In the genomic region with DNA sequence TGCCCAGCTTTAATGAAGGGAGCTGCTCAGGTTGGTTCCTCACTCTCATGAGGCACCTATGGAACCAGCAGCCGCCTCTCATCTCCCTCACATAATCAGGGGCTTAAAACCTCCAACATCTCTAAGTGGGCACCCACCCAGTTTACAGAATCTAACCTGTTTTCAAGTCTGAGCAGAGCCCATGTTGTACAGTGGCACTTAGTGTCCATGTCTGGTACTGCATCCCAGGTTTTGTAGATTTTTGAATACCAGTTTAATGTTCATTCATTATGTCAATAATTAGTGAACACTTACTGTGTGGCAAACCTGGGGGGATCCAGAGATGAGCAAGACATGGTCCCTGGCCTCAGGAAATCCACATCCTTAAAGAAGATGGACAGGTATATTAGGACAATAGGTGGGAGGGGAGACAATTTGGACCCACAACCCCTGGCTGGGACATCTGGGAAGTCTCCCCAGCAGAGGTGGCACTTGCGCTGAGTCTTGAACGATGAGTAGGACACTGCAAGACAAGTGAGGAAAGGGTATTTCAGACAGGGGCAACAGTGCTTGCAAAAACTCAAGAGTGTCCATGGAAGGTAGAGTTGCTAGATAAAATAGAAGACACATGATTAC, we compare ENCODE assay signal across 9 cellular contexts.
DNase-seq lines count a peak whose midpoint lies in the region; ATAC-seq, FAIRE-seq and TF ChIP-seq lines count a peak whose summit lies in the region.
"Had no signal": no experiment of that assay in that cellular context is flagged by ENCODE, and none has a peak within 500 bp of the region (broad histone marks: within the 10 kb centered on the region; RNA-seq: fewer than 3 reads in every experiment).

No MANE protein-coding gene starts in this region.

- H3K27ac ChIP-seq in OCI-LY7 (ENCODE audit: low read depth, low read length, poor library complexity, severe bottlenecking) (no peak overlapping the region), esophagus muscularis mucosa (replicated peaks in 1 of 4) (no peak overlapping the region)
- H3K27ac ChIP-seq: epithelial cell of prostate had no signal

- peaks cover 6% of the 10 kb centered on the region for H3K36me3 Mint-ChIP-seq in osteocyte (ENCODE audit: unreplicated experiment)

- no peaks in the 10 kb centered on the region for H3K79me2 ChIP-seq in OCI-LY7 (ENCODE audit: insufficient read depth, low read depth, low read length)

- H4K20me1 ChIP-seq in OCI-LY7 (ENCODE audit: insufficient read depth, low read length): no peaks in the 10 kb centered on the region

- H3K27me3 Mint-ChIP-seq in osteocyte (ENCODE audit: unreplicated experiment): no peaks in the 10 kb centered on the region

- H3K4me2 ChIP-seq in OCI-LY7 (ENCODE audit: low read length): no peak overlapping the region

- POLR2A ChIA-PET in OCI-LY7 (lab: Charles Lee): no interaction called here

- H3K9me2 ChIP-seq in OCI-LY7 (ENCODE audit: insufficient read depth, low read length): no peaks in the 10 kb centered on the region

- H3K9me3 ChIP-seq in OCI-LY7 (ENCODE audit: low read length) (no peaks in the 10 kb centered on the region), esophagus muscularis mucosa (no peaks in the 10 kb centered on the region)

- CTCF ChIA-PET in OCI-LY7 (lab: Charles Lee; ENCODE audit: unreplicated experiment): no interaction called here

- DNase-seq in AG20443 (ENCODE audit: low spot score) (peak; percentile 62), GM18507 (ENCODE audit: extremely low spot score, insufficient read length, low read depth) (no peak), OCI-LY7 (ENCODE audit: low spot score) (peak; percentile 47), esophagus muscularis mucosa (ENCODE audit: extremely low spot score) (no peak), osteocyte (ENCODE audit: extremely low spot score, unreplicated experiment) (no peak), NOMO-1 treated with dmso at 0.1 percent for 144 hours (lab: John Stamatoyannopoulos, UW; ENCODE audit: unreplicated experiment) (no peak)

- H3K4me3 Mint-ChIP-seq in osteocyte (ENCODE audit: unreplicated experiment): no peak overlapping the region

- FAIRE-seq in GM18507 (lab: Jason Lieb, UNC): peak; percentile 72

- H3K9me3 Mint-ChIP-seq in osteocyte (ENCODE audit: unreplicated experiment): no peaks in the 10 kb centered on the region

- no peaks in the 10 kb centered on the region for H3K4me1 ChIP-seq in OCI-LY7 (ENCODE audit: insufficient read depth, low read length, poor library complexity, severe bottlenecking)
- no peaks in the 10 kb centered on the region for H3K4me1 ChIP-seq in esophagus muscularis mucosa

- TF ChIP-seq POLR2A in esophagus muscularis mucosa (IDR thresholded peaks at IDR 0.05; ENCODE audit: low read depth): no peak

- H3K4me1 Mint-ChIP-seq in osteocyte (ENCODE audit: unreplicated experiment): peaks cover 22% of the 10 kb centered on the region

- 69% methylated on average over 3 of the region's 3 CpGs for WGBS in esophagus muscularis mucosa

- H3K36me3 ChIP-seq in OCI-LY7 (ENCODE audit: insufficient read depth, low read length): no peaks in the 10 kb centered on the region
- H3K36me3 ChIP-seq in esophagus muscularis mucosa: no peaks in the 10 kb centered on the region

- peak; percentile 87 for TF ChIP-seq CTCF in OCI-LY7 (conservative IDR thresholded peaks at IDR 0.05; ENCODE audit: low read length)
- TF ChIP-seq CTCF in esophagus muscularis mucosa (IDR thresholded peaks at IDR 0.05): peak; percentile 50 to 74 (median 61)
- TF ChIP-seq CTCF in osteocyte (IDR thresholded peaks at IDR 0.05): peak; percentile 86

- no peak overlapping the region for H2AFZ ChIP-seq in OCI-LY7 (ENCODE audit: low read length)

- BruUV-seq in OCI-LY7 (replicated peaks; lab: Mats Ljungman, UMichigan): no TSS peak

- no peak overlapping the region for H3K4me3 ChIP-seq in OCI-LY7 (ENCODE audit: low read depth, low read length, poor library complexity, severe bottlenecking)
- no peak overlapping the region for H3K4me3 ChIP-seq in esophagus muscularis mucosa

- ATAC-seq in HG02571 (IDR thresholded peaks at IDR 0.05; ENCODE audit: unreplicated experiment): no peak
- ATAC-seq in HG03159 (IDR thresholded peaks at IDR 0.05; ENCODE audit: unreplicated experiment): no peak

- H3K27ac Mint-ChIP-seq in osteocyte (ENCODE audit: unreplicated experiment): peak overlapping the region; percentile 83

- intact Hi-C loops in OCI-LY7 (cut with micrococcal nuclease; ENCODE audit: unreplicated experiment) (loop anchor here (1.0 kb wide), 2 partner anchors 185 to 215 kb away; no protein-coding TSS in a partner anchor), esophagus muscularis mucosa (cut with DNase I) (loop anchor here (5.0 kb wide), 1 partner anchor 187 kb away; no protein-coding TSS in a partner anchor)

- TF ChIP-seq EP300 in esophagus muscularis mucosa (IDR thresholded peaks at IDR 0.05): no peak

- H3K27me3 ChIP-seq in esophagus muscularis mucosa: peaks cover 0 to 19% (median 0%) of the 10 kb centered on the region in 4 donors

Comparison
In these comparisons a context has a peak if more than half of its experiments do, and no peak if none do; other contexts are left out.
1. DNase-seq: peak in AG20443 (single experiment) and OCI-LY7 (single experiment); none in GM18507 (single experiment), esophagus muscularis mucosa (single experiment), osteocyte (single experiment) and NOMO-1 treated with dmso at 0.1 percent for 144 hours (single experiment).
2. Peak in every context shown above with its lines, with median percentiles within 50 percentile points of each other: CTCF ChIP-seq.